27 cellular contexts compared by ENCODE assay signal in the genomic region with DNA sequence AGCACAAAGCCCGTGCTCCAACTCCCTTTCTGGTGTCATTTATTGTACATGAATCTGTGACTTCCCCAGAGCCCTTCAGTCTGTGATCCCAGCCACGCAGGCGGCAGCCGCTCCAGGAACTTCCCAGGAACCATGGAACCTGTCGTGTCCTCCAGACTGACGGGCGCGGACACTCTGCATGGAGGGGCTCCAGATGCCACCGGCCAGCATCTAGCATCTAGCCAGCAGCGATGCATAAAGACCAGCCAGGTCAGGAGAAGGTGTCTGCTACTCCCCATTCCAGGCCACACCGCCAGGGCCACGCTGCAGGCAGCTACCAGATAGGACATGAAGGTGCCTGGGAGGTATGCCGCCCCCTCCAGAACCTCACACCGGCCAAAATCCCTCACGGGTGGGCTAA.
"Had no signal": no experiment of that assay in that cellular context is flagged by ENCODE, and none has a peak within 500 bp of the region (broad histone marks: within the 10 kb centered on the region; RNA-seq: fewer than 3 reads in every experiment).

No MANE protein-coding gene starts in this region.

- H3K27me3 Mint-ChIP-seq: effector memory CD8-positive, alpha-beta T cell; naive thymus-derived CD4-positive, alpha-beta T cell had no signal

- H3K9ac ChIP-seq: neural progenitor cell, parathyroid adenoma had no signal

- FAIRE-seq: endometrium, islet of Langerhans had no signal

- H3K27ac Mint-ChIP-seq: effector memory CD8-positive, alpha-beta T cell; naive thymus-derived CD4-positive, alpha-beta T cell; nephron; neural progenitor cell; progenitor cell of endocrine pancreas had no signal

- H3K4me3 Mint-ChIP-seq: effector memory CD8-positive, alpha-beta T cell; naive thymus-derived CD4-positive, alpha-beta T cell; nephron; neural progenitor cell; stimulated activated effector memory CD8-positive, alpha-beta T cell treated with anti-CD3 and anti-CD28 coated beads, Interleukin-12 subunit alpha, Interleukin-12 subunit beta, amount 100 ng/mL, for 72 hours had no signal

- H3K36me3 Mint-ChIP-seq: neural progenitor cell had no signal

- H3K27ac ChIP-seq: heart right ventricle, neural progenitor cell, parathyroid adenoma, thyroid gland had no signal

- H3K9me3 Mint-ChIP-seq: effector memory CD8-positive, alpha-beta T cell; naive thymus-derived CD4-positive, alpha-beta T cell; nephron; neural progenitor cell; stimulated activated effector memory CD8-positive, alpha-beta T cell treated with anti-CD3 and anti-CD28 coated beads, Interleukin-12 subunit alpha, Interleukin-12 subunit beta, amount 100 ng/mL, for 72 hours had no signal

- DNase-seq: cortex of kidney; effector memory CD8-positive, alpha-beta T cell; erythroblast; esophagus squamous epithelium; foreskin melanocyte; glutamatergic neuron; heart right ventricle; hippocampal formation; kidney glomerular epithelial cell; left ventricle myocardium superior; mammary epithelial cell; mesendoderm; midbrain; naive thymus-derived CD4-positive, alpha-beta T cell; stimulated activated CD4-positive, alpha-beta T cell treated with anti-CD3 and anti-CD28 coated beads, Interleukin-2, amount 100 ng/mL, for 24 hours; stimulated activated CD4-positive, alpha-beta T cell treated with anti-CD3 and anti-CD28 coated beads, Interleukin-4, amount 100 ng/mL, for 24 hours; stimulated activated naive CD4-positive, alpha-beta T cell treated with Interleukin-2 at 50 U/mL for 16 hours; stomach; thyroid gland had no signal

- H3K27me3 ChIP-seq: esophagus squamous epithelium, heart right ventricle, neural progenitor cell, stomach, thyroid gland had no signal

- H3K4me3 ChIP-seq: esophagus squamous epithelium, heart right ventricle, neural progenitor cell, smooth muscle cell, stomach, thyroid gland had no signal

- H3K36me3 ChIP-seq: heart right ventricle, neural progenitor cell, thyroid gland had no signal

- H3K9me3 ChIP-seq: esophagus squamous epithelium, heart right ventricle, stomach, thyroid gland had no signal
